In the genomic region with DNA sequence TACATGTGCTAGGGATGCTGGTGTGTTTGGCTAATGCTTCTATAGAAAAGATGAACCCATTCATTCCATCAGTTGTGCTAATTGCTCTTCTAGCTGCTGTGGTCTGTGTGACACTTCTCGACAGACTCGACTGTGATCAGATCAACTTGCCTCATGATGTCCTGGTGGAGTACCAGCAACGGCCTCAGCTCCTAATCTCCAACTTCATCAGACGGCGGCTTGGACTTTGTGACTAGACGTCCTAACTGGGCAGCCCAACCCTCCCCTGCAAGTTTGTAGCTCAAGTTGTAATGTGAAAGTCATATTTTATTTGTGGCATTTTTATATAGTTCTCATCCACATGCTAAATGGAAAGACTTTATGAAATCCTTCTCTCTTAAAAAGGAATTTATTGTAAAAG, we compare ENCODE assay signal across 1 cellular context.
TF ChIP-seq lines count a peak whose summit lies in the region.

No MANE protein-coding gene starts in this region.

TF ChIP-seq in HepG2, 621 proteins besides CTCF, POLR2A, EP300 and RAD21 (continued from another document):
- TF ChIP-seq, protein P1, sequence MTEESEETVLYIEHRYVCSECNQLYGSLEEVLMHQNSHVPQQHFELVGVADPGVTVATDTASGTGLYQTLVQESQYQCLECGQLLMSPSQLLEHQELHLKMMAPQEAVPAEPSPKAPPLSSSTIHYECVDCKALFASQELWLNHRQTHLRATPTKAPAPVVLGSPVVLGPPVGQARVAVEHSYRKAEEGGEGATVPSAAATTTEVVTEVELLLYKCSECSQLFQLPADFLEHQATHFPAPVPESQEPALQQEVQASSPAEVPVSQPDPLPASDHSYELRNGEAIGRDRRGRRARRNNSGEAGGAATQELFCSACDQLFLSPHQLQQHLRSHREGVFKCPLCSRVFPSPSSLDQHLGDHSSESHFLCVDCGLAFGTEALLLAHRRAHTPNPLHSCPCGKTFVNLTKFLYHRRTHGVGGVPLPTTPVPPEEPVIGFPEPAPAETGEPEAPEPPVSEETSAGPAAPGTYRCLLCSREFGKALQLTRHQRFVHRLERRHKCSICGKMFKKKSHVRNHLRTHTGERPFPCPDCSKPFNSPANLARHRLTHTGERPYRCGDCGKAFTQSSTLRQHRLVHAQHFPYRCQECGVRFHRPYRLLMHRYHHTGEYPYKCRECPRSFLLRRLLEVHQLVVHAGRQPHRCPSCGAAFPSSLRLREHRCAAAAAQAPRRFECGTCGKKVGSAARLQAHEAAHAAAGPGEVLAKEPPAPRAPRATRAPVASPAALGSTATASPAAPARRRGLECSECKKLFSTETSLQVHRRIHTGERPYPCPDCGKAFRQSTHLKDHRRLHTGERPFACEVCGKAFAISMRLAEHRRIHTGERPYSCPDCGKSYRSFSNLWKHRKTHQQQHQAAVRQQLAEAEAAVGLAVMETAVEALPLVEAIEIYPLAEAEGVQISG (CRISPR knock-in tag; IDR thresholded peaks at IDR 0.05): no peak
- TF ChIP-seq CBX1 (IDR thresholded peaks at IDR 0.05; ENCODE audit: low read depth) (peak; percentile 27), HOXA3 (CRISPR knock-in tag; IDR thresholded peaks at IDR 0.05) (peak; percentile 66; the same call in 1 of the 2 replicates), ZMYM2 (CRISPR knock-in tag; IDR thresholded peaks at IDR 0.05) (peak; percentile 74), CCAR2 (optimal IDR thresholded peaks at IDR 0.05; ENCODE audit: low read depth, low read length) (no peak), CREM (IDR thresholded peaks at IDR 0.05) (0 out of 2 replicates have a peak, but pooled peaks have one; percentile 23), CREM (CRISPR knock-in tag; IDR thresholded peaks at IDR 0.05) (no peak), TBX2 (CRISPR knock-in tag; IDR thresholded peaks at IDR 0.05; ENCODE audit: borderline replicate concordance) (0 out of 2 replicates have a peak, but pooled peaks have one; percentile 44), SOX13 (IDR thresholded peaks at IDR 0.05) (no peak), SOX13 (CRISPR knock-in tag; conservative IDR thresholded peaks at IDR 0.05 in 1 of 2, IDR thresholded peaks at IDR 0.05 in 1 of 2) (peak in 1 of 2 experiments; percentile 52; a peak in 1 of 4 replicates), FOSL2 (CRISPR knock-in tag; IDR thresholded peaks at IDR 0.05) (peak; percentile 50), RARA (CRISPR knock-in tag; IDR thresholded peaks at IDR 0.05) (peak; percentile 27; the same call in 1 of the 2 replicates), TEAD3 (CRISPR knock-in tag; optimal IDR thresholded peaks at IDR 0.05; ENCODE audit: borderline replicate concordance) (peak; percentile 35), PITX1 (CRISPR knock-in tag; IDR thresholded peaks at IDR 0.05) (0 out of 2 replicates have a peak, but pooled peaks have one; percentile 42), ZBTB38 (CRISPR knock-in tag; IDR thresholded peaks at IDR 0.05) (0 out of 2 replicates have a peak, but pooled peaks have one; percentile 34), NFIB (CRISPR knock-in tag; IDR thresholded peaks at IDR 0.05; ENCODE audit: borderline replicate concordance) (no peak), ELF3 (CRISPR knock-in tag; IDR thresholded peaks at IDR 0.05) (peak; percentile 51; the same call in 1 of the 2 replicates), ZNF703 (CRISPR knock-in tag; IDR thresholded peaks at IDR 0.05; ENCODE audit: borderline replicate concordance) (no peak), RCOR2 (CRISPR knock-in tag; IDR thresholded peaks at IDR 0.05) (0 out of 2 replicates have a peak, but pooled peaks have one; percentile 42), POGZ (CRISPR knock-in tag; IDR thresholded peaks at IDR 0.05) (peak; percentile 71), BRD4 (CRISPR knock-in tag; IDR thresholded peaks at IDR 0.05) (no peak), PCBP2 (optimal IDR thresholded peaks at IDR 0.05; ENCODE audit: low read depth, low read length, poor library complexity, severe bottlenecking) (no peak), SALL1 (CRISPR knock-in tag; IDR thresholded peaks at IDR 0.05) (peak; percentile 93), GATAD2A (CRISPR knock-in tag; IDR thresholded peaks at IDR 0.05) (peak; percentile 55), HDAC1 (CRISPR knock-in tag; IDR thresholded peaks at IDR 0.05) (peak; percentile 65; the same call in 1 of the 2 replicates), ZFP82 (CRISPR knock-in tag; IDR thresholded peaks at IDR 0.05; ENCODE audit: borderline replicate concordance) (peak; percentile 50; the same call in 1 of the 2 replicates), ZNF777 (CRISPR knock-in tag; IDR thresholded peaks at IDR 0.05) (peak; percentile 94), HNF4A (CRISPR knock-in tag; IDR thresholded peaks at IDR 0.05) (peak; percentile 96), ZNF644 (CRISPR knock-in tag; IDR thresholded peaks at IDR 0.05; ENCODE audit: low read depth) (peak; percentile 98), EHMT2 (IDR thresholded peaks at IDR 0.05; ENCODE audit: borderline replicate concordance, low read depth, low read length) (peak; percentile 87; the same call in 1 of the 2 replicates), MAZ (IDR thresholded peaks at IDR 0.05; ENCODE audit: borderline replicate concordance, low read depth, low read length) (no peak), MAZ (CRISPR knock-in tag; IDR thresholded peaks at IDR 0.05; ENCODE audit: low read depth) (peak; percentile 55; the same call in 1 of the 2 replicates), EED (CRISPR knock-in tag; IDR thresholded peaks at IDR 0.05) (no peak), MIXL1 (CRISPR knock-in tag; IDR thresholded peaks at IDR 0.05) (0 out of 2 replicates have a peak, but pooled peaks have one; percentile 30), FOXA3 (CRISPR knock-in tag; IDR thresholded peaks at IDR 0.05) (peak; percentile 38)
- TF ChIP-seq, protein P2, sequence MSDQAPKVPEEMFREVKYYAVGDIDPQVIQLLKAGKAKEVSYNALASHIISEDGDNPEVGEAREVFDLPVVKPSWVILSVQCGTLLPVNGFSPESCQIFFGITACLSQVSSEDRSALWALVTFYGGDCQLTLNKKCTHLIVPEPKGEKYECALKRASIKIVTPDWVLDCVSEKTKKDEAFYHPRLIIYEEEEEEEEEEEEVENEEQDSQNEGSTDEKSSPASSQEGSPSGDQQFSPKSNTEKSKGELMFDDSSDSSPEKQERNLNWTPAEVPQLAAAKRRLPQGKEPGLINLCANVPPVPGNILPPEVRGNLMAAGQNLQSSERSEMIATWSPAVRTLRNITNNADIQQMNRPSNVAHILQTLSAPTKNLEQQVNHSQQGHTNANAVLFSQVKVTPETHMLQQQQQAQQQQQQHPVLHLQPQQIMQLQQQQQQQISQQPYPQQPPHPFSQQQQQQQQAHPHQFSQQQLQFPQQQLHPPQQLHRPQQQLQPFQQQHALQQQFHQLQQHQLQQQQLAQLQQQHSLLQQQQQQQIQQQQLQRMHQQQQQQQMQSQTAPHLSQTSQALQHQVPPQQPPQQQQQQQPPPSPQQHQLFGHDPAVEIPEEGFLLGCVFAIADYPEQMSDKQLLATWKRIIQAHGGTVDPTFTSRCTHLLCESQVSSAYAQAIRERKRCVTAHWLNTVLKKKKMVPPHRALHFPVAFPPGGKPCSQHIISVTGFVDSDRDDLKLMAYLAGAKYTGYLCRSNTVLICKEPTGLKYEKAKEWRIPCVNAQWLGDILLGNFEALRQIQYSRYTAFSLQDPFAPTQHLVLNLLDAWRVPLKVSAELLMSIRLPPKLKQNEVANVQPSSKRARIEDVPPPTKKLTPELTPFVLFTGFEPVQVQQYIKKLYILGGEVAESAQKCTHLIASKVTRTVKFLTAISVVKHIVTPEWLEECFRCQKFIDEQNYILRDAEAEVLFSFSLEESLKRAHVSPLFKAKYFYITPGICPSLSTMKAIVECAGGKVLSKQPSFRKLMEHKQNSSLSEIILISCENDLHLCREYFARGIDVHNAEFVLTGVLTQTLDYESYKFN (CRISPR knock-in tag; conservative IDR thresholded peaks at IDR 0.05): peak; percentile 33
- TF ChIP-seq, protein P3, sequence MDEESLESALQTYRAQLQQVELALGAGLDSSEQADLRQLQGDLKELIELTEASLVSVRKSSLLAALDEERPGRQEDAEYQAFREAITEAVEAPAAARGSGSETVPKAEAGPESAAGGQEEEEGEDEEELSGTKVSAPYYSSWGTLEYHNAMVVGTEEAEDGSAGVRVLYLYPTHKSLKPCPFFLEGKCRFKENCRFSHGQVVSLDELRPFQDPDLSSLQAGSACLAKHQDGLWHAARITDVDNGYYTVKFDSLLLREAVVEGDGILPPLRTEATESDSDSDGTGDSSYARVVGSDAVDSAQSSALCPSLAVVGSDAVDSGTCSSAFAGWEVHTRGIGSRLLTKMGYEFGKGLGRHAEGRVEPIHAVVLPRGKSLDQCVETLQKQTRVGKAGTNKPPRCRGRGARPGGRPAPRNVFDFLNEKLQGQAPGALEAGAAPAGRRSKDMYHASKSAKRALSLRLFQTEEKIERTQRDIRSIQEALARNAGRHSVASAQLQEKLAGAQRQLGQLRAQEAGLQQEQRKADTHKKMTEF (CRISPR knock-in tag; IDR thresholded peaks at IDR 0.05): peak; percentile 39; the same call in 1 of the 2 replicates
- TF ChIP-seq, protein P4, sequence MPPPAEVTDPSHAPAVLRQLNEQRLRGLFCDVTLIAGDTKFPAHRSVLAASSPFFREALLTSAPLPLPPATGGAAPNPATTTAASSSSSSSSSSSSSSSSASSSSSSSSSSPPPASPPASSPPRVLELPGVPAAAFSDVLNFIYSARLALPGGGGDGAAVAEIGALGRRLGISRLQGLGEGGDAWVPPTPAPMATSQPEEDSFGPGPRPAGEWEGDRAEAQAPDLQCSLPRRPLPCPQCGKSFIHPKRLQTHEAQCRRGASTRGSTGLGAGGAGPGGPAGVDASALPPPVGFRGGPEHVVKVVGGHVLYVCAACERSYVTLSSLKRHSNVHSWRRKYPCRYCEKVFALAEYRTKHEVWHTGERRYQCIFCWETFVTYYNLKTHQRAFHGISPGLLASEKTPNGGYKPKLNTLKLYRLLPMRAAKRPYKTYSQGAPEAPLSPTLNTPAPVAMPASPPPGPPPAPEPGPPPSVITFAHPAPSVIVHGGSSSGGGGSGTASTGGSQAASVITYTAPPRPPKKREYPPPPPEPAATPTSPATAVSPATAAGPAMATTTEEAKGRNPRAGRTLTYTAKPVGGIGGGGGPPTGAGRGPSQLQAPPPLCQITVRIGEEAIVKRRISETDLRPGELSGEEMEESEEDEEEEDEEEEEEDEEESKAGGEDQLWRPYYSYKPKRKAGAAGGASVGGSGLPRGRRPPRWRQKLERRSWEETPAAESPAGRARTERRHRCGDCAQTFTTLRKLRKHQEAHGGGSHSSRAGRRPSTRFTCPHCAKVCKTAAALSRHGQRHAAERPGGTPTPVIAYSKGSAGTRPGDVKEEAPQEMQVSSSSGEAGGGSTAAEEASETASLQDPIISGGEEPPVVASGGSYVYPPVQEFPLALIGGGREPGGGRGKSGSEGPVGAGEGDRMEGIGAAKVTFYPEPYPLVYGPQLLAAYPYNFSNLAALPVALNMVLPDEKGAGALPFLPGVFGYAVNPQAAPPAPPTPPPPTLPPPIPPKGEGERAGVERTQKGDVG (CRISPR knock-in tag; IDR thresholded peaks at IDR 0.05; ENCODE audit: borderline replicate concordance): 0 out of 2 replicates have a peak, but pooled peaks have one; percentile 64
- TF ChIP-seq, protein P5, sequence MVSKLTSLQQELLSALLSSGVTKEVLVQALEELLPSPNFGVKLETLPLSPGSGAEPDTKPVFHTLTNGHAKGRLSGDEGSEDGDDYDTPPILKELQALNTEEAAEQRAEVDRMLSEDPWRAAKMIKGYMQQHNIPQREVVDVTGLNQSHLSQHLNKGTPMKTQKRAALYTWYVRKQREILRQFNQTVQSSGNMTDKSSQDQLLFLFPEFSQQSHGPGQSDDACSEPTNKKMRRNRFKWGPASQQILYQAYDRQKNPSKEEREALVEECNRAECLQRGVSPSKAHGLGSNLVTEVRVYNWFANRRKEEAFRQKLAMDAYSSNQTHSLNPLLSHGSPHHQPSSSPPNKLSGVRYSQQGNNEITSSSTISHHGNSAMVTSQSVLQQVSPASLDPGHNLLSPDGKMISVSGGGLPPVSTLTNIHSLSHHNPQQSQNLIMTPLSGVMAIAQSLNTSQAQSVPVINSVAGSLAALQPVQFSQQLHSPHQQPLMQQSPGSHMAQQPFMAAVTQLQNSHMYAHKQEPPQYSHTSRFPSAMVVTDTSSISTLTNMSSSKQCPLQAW (CRISPR knock-in tag; IDR thresholded peaks at IDR 0.05): peak; percentile 31; the same call in 1 of the 2 replicates
- TF ChIP-seq, protein P6, sequence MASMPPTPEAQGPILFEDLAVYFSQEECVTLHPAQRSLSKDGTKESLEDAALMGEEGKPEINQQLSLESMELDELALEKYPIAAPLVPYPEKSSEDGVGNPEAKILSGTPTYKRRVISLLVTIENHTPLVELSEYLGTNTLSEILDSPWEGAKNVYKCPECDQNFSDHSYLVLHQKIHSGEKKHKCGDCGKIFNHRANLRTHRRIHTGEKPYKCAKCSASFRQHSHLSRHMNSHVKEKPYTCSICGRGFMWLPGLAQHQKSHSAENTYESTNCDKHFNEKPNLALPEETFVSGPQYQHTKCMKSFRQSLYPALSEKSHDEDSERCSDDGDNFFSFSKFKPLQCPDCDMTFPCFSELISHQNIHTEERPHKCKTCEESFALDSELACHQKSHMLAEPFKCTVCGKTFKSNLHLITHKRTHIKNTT (CRISPR knock-in tag; IDR thresholded peaks at IDR 0.05): no peak
- TF ChIP-seq, protein P7, sequence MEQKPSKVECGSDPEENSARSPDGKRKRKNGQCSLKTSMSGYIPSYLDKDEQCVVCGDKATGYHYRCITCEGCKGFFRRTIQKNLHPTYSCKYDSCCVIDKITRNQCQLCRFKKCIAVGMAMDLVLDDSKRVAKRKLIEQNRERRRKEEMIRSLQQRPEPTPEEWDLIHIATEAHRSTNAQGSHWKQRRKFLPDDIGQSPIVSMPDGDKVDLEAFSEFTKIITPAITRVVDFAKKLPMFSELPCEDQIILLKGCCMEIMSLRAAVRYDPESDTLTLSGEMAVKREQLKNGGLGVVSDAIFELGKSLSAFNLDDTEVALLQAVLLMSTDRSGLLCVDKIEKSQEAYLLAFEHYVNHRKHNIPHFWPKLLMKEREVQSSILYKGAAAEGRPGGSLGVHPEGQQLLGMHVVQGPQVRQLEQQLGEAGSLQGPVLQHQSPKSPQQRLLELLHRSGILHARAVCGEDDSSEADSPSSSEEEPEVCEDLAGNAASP (CRISPR knock-in tag; IDR thresholded peaks at IDR 0.05; ENCODE audit: borderline replicate concordance): peak; percentile 19; the same call in 1 of the 2 replicates
- TF ChIP-seq, protein P8, sequence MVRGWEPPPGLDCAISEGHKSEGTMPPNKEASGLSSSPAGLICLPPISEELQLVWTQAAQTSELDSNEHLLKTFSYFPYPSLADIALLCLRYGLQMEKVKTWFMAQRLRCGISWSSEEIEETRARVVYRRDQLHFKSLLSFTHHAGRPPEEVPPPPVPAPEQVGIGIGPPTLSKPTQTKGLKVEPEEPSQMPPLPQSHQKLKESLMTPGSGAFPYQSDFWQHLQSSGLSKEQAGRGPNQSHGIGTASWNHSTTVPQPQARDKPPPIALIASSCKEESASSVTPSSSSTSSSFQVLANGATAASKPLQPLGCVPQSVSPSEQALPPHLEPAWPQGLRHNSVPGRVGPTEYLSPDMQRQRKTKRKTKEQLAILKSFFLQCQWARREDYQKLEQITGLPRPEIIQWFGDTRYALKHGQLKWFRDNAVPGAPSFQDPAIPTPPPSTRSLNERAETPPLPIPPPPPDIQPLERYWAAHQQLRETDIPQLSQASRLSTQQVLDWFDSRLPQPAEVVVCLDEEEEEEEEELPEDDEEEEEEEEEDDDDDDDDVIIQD (CRISPR knock-in tag; IDR thresholded peaks at IDR 0.05; ENCODE audit: low read depth): peak; percentile 75; the same call in 1 of the 2 replicates
- TF ChIP-seq, protein P9, sequence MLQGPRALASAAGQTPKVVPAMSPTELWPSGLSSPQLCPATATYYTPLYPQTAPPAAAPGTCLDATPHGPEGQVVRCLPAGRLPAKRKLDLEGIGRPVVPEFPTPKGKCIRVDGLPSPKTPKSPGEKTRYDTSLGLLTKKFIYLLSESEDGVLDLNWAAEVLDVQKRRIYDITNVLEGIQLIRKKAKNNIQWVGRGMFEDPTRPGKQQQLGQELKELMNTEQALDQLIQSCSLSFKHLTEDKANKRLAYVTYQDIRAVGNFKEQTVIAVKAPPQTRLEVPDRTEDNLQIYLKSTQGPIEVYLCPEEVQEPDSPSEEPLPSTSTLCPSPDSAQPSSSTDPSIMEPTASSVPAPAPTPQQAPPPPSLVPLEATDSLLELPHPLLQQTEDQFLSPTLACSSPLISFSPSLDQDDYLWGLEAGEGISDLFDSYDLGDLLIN (CRISPR knock-in tag; IDR thresholded peaks at IDR 0.05; ENCODE audit: borderline replicate concordance): no peak
